ENCODE assay signal across 24 cellular contexts in genomic region chr20:47020231-47020630, GRCh38.
DNase-seq lines count a peak whose midpoint lies in the region; ATAC-seq and TF ChIP-seq lines count a peak whose summit lies in the region.
"Had no signal": no experiment of that assay in that cellular context is flagged by ENCODE, and none has a peak within 500 bp of the region (broad histone marks: within the 10 kb centered on the region; RNA-seq: fewer than 3 reads in every experiment).

No MANE protein-coding gene starts in this region.

- no peak overlapping the region for H3K4me3 Mint-ChIP-seq in chondrocyte (ENCODE audit: unreplicated experiment)
- H3K4me3 Mint-ChIP-seq in activated CD8-positive, alpha-beta memory T cell treated with anti-CD3 and anti-CD28 coated beads, Interleukin-2, amount 10 ng/mL, durations not matched to agents 7 days and 5 days = no peak overlapping the region
- H3K4me3 Mint-ChIP-seq: natural killer cell treated with Interleukin-12 subunit alpha and Interleukin-12 subunit beta and Interleukin-15 and Interleukin-18, amount 100 ng/mL, for 72 hours had no signal

- POLR2A ChIA-PET in AG04450 (lab: Yijun Ruan, JAX) = interaction anchor here (0.6 to 2.1 kb wide), 2 partner anchors 35 to 66 kb away, joined by 3 to 12 read pairs; no protein-coding TSS in a partner anchor

- H3K4me3 ChIP-seq in AG04450 (ENCODE audit: low read depth, low read length) (no peak overlapping the region), OCI-LY3 (ENCODE audit: low read length) (no peak overlapping the region)
- H3K4me3 ChIP-seq: A549, GM23248, tibial nerve had no signal

- ATAC-seq in activated CD8-positive, alpha-beta memory T cell treated with anti-CD3 and anti-CD28 coated beads, Interleukin-2, amount 10 ng/mL, durations not matched to agents 7 days and 5 days = no peak
- no peak for ATAC-seq in HG02623 (IDR thresholded peaks at IDR 0.05; ENCODE audit: unreplicated experiment)
- no peak for ATAC-seq in left cardiac atrium
- ATAC-seq: A549; natural killer cell treated with Interleukin-12 subunit alpha and Interleukin-12 subunit beta and Interleukin-15 and Interleukin-18, amount 100 ng/mL, for 72 hours; Panc1 had no signal

- no peaks in the 10 kb centered on the region for H4K20me1 ChIP-seq in OCI-LY3 (ENCODE audit: insufficient read depth, low read length)

- H3K4me1 Mint-ChIP-seq in chondrocyte (ENCODE audit: low read depth) = peaks cover 17% of the 10 kb centered on the region
- H3K4me1 Mint-ChIP-seq in activated CD8-positive, alpha-beta memory T cell treated with anti-CD3 and anti-CD28 coated beads, Interleukin-2, amount 10 ng/mL, durations not matched to agents 7 days and 5 days = no peaks in the 10 kb centered on the region

- no peak overlapping the region for H2AFZ ChIP-seq in OCI-LY3 (ENCODE audit: low read depth, low read length)
- H2AFZ ChIP-seq: GM23248 had no signal

- TF ChIP-seq CTCF in AG04450 (IDR thresholded peaks at IDR 0.05; ENCODE audit: low read depth, low read length) = peak; percentile 26; the same call in 1 of the 2 replicates
- peak; percentile 53 for TF ChIP-seq CTCF in OCI-LY3 (IDR thresholded peaks at IDR 0.05; ENCODE audit: low read depth, low read length)
- peak; percentile 54 for TF ChIP-seq CTCF in chondrocyte (IDR thresholded peaks at IDR 0.05)

- no peaks in the 10 kb centered on the region for H3K79me2 ChIP-seq in OCI-LY3 (ENCODE audit: low read length)

- H3K4me2 ChIP-seq in OCI-LY3 (ENCODE audit: low read length) = no peak overlapping the region
- H3K4me2 ChIP-seq: A549 had no signal

- peaks cover 4% of the 10 kb centered on the region for H3K9me3 Mint-ChIP-seq in chondrocyte (ENCODE audit: low read depth)
- H3K9me3 Mint-ChIP-seq in activated CD8-positive, alpha-beta memory T cell treated with anti-CD3 and anti-CD28 coated beads, Interleukin-2, amount 10 ng/mL, durations not matched to agents 7 days and 5 days (ENCODE audit: low read depth) = no peaks in the 10 kb centered on the region
- H3K9me3 Mint-ChIP-seq: natural killer cell treated with Interleukin-12 subunit alpha and Interleukin-12 subunit beta and Interleukin-15 and Interleukin-18, amount 100 ng/mL, for 72 hours had no signal

- peaks cover 11% of the 10 kb centered on the region for H3K4me1 ChIP-seq in OCI-LY3 (ENCODE audit: low read length)
- H3K4me1 ChIP-seq: A549, BE2C had no signal

- H3K27me3 ChIP-seq in AG04450 (ENCODE audit: control insufficient read depth, insufficient read depth, low read length) (no peaks in the 10 kb centered on the region), OCI-LY3 (ENCODE audit: low read depth, low read length) (peaks cover 57% of the 10 kb centered on the region)
- H3K27me3 ChIP-seq: tibial nerve had no signal

- intact Hi-C loops in left cardiac atrium (cut with DNase I) = no loop called here

- H3K9me3 ChIP-seq in AG04450 (ENCODE audit: control insufficient read depth, insufficient read depth, low read length) (no peaks in the 10 kb centered on the region), OCI-LY3 (ENCODE audit: insufficient read depth, low read length) (no peaks in the 10 kb centered on the region)
- H3K9me3 ChIP-seq: A549, BE2C, tibial nerve had no signal

- no peak overlapping the region for H3K9ac ChIP-seq in OCI-LY3 (ENCODE audit: low read length)
- H3K9ac ChIP-seq: GM23248 had no signal

- peak overlapping the region; percentile 18 for H3K27ac Mint-ChIP-seq in chondrocyte (ENCODE audit: unreplicated experiment)
- no peak overlapping the region for H3K27ac Mint-ChIP-seq in activated CD8-positive, alpha-beta memory T cell treated with anti-CD3 and anti-CD28 coated beads, Interleukin-2, amount 10 ng/mL, durations not matched to agents 7 days and 5 days
- H3K27ac Mint-ChIP-seq: natural killer cell treated with Interleukin-12 subunit alpha and Interleukin-12 subunit beta and Interleukin-15 and Interleukin-18, amount 100 ng/mL, for 72 hours had no signal

- CTCF ChIA-PET in AG04450 (lab: Charles Lee) = interaction anchor here (0.6 to 1.7 kb wide), 9 partner anchors 125 to 707 kb away, joined by 3 to 10 read pairs (median 4); no protein-coding TSS in a partner anchor
- CTCF ChIA-PET in activated CD8-positive, alpha-beta memory T cell treated with anti-CD3 and anti-CD28 coated beads, Interleukin-2, amount 10 ng/mL, durations not matched to agents 7 days and 5 days (lab: Charles Lee) = interaction anchor here (1.1 kb wide), 1 partner anchor 364 kb away, joined by 3 read pairs; no protein-coding TSS in a partner anchor

- H3K36me3 Mint-ChIP-seq in chondrocyte (ENCODE audit: low read depth) = no peaks in the 10 kb centered on the region
- no peaks in the 10 kb centered on the region for H3K36me3 Mint-ChIP-seq in activated CD8-positive, alpha-beta memory T cell treated with anti-CD3 and anti-CD28 coated beads, Interleukin-2, amount 10 ng/mL, durations not matched to agents 7 days and 5 days
- H3K36me3 Mint-ChIP-seq: natural killer cell treated with Interleukin-12 subunit alpha and Interleukin-12 subunit beta and Interleukin-15 and Interleukin-18, amount 100 ng/mL, for 72 hours had no signal

- H3K36me3 ChIP-seq in OCI-LY3 (replicated peaks; ENCODE audit: low read depth, low read length) = no peaks in the 10 kb centered on the region
- H3K36me3 ChIP-seq: BE2C had no signal

- peak; percentile 26 for DNase-seq in AG04450 (ENCODE audit: low read depth, low spot score)
- no peak for DNase-seq in chondrocyte (ENCODE audit: low spot score)
- DNase-seq in iris pigment epithelial cell (ENCODE audit: low read depth) = peak; percentile 7
- DNase-seq in retina = no peak
- no peak for DNase-seq in activated CD8-positive, alpha-beta memory T cell treated with anti-CD3 and anti-CD28 coated beads, Interleukin-2, amount 10 ng/mL, durations not matched to agents 7 days and 5 days
- no peak for DNase-seq in left cardiac atrium
- DNase-seq: activated CD4-positive, alpha-beta T cell treated with anti-CD3 and anti-CD28 coated beads, Interleukin-2, amount 50 U/mL, for 4 hours; activated CD4-positive, CD25-positive, alpha-beta regulatory T cell; activated CD8-positive, alpha-beta memory T cell treated with anti-CD3 and anti-CD28 coated beads, Interleukin-2, amount 50 U/mL, for 4 hours; activated naive CD4-positive, alpha-beta T cell treated with anti-CD3 and anti-CD28 coated beads, Interleukin-2, amount 50 U/mL, for 16 hours; amygdala; BE2C; cortex of kidney; GM23248; KBM-7; NCI-H510A treated with DMSO at 0.1 percent for 48 hours; small intestine; stimulated activated CD4-positive, alpha-beta T cell treated with anti-CD3 and anti-CD28 coated beads, Interleukin-2, amount 100 ng/mL, for 24 hours had no signal

- peaks cover 47% of the 10 kb centered on the region for H3K27me3 Mint-ChIP-seq in chondrocyte (ENCODE audit: low read depth)
- peaks cover 30% of the 10 kb centered on the region for H3K27me3 Mint-ChIP-seq in activated CD8-positive, alpha-beta memory T cell treated with anti-CD3 and anti-CD28 coated beads, Interleukin-2, amount 10 ng/mL, durations not matched to agents 7 days and 5 days

- no peak overlapping the region for H3K27ac ChIP-seq in AG04450 (ENCODE audit: low read depth, low read length)
- no peak overlapping the region for H3K27ac ChIP-seq in OCI-LY3 (ENCODE audit: low read length)
- H3K27ac ChIP-seq: A549, GM23248 had no signal

Comparison
In these comparisons a context has a peak if more than half of its experiments do, and no peak if none do; other contexts are left out.
1. DNase-seq: peak in AG04450 (single experiment) and iris pigment epithelial cell (single experiment); none in chondrocyte (single experiment), retina (single experiment), activated CD8-positive, alpha-beta memory T cell treated with anti-CD3 and anti-CD28 coated beads, Interleukin-2, amount 10 ng/mL, durations not matched to agents 7 days and 5 days (single experiment) and left cardiac atrium (single experiment).
2. Peak in every context shown above with its lines, with median percentiles within 50 percentile points of each other: CTCF ChIP-seq.